ENCODE assay signal across 2 cellular contexts in the genomic region with DNA sequence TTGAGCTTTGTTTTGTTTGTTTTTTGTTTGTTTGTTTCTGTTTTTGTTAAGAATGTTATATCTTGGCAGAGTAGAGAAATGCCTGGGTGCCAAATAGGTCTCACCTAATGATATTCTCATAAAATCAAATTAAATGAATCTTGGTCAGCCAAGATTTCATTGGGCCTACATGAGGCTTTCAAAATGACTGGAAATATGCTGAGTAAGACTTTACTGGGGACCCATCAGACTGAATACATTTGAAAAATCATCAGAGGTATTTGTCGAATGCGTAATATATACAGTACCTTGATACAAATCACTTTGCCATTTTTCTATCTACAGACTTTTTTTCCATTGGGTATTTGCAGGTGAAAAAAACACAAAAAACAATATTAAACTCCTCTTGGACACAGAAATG.
TF ChIP-seq lines count a peak whose summit lies in the region.

No MANE protein-coding gene starts in this region.

TF ChIP-seq in IMR-90, 13 proteins besides CTCF, POLR2A, EP300 and RAD21:
- no peak for TF ChIP-seq CHD1 (IDR thresholded peaks at IDR 0.05; ENCODE audit: low read depth, low read length)
- TF ChIP-seq FOS (IDR thresholded peaks at IDR 0.05; ENCODE audit: low read depth, low read length): no peak
- peak; percentile 88 for TF ChIP-seq MAFK (IDR thresholded peaks at IDR 0.05; ENCODE audit: low read depth, low read length)

TF ChIP-seq in H1, 55 proteins besides CTCF, POLR2A, EP300 and RAD21:
- TF ChIP-seq CEBPB (IDR thresholded peaks at IDR 0.05; ENCODE audit: low read depth, low read length): no peak
- TF ChIP-seq SIN3A (conservative IDR thresholded peaks at IDR 0.05 in 1 of 2, IDR thresholded peaks at IDR 0.05 in 1 of 2; ENCODE audit: low read depth in 1 of 2, low read length in 2 of 2): no peak
- peak; percentile 59; the same call in 1 of the 2 replicates for TF ChIP-seq MAFK (IDR thresholded peaks at IDR 0.05; ENCODE audit: low read depth, low read length)
